Comparison of ENCODE assay signal across 1 cellular context in the genomic region with DNA sequence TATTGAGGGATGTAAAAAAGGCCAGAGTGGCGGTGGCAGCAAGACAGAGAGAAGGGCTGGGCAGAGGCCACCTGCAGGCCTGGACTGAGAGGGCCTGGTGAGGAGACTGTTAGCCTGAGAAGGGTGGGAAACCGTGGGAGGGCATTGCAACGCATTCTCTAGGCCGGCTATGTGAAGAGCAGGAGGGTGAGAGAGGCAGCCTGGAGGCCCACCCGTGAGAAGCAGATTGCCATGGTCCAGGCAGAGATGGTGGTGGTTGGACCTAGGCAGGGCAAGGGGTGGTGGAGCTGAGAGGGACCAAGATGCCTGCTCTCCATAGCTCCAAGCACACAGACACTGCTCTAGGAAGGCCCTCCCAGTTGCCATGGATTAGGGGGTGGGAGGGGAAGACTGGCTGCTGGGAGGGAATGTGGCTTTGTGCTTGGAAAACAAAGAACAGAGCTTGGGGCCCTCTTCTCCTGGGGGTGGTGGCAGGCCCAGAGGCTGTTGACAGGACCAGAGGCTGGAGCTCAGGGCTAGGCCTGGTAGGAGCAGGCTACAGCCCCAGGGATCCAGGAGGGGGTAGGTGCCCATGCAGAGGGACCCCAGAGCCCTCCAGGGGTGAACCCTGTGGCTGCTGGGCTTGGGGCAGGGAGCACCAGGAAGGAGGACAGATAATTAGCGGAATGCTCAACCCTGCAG.
A peak's percentile ranks its signal among the peaks of the same experiment; 100 is the strongest.
TF ChIP-seq lines count a peak whose summit lies in the region.

No MANE protein-coding gene starts in this region.

TF ChIP-seq in HepG2, 621 proteins besides CTCF, POLR2A, EP300 and RAD21 (continued from another document and continues in another):
- TF ChIP-seq, protein P1, sequence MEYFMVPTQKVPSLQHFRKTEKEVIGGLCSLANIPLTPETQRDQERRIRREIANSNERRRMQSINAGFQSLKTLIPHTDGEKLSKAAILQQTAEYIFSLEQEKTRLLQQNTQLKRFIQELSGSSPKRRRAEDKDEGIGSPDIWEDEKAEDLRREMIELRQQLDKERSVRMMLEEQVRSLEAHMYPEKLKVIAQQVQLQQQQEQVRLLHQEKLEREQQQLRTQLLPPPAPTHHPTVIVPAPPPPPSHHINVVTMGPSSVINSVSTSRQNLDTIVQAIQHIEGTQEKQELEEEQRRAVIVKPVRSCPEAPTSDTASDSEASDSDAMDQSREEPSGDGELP (IDR thresholded peaks at IDR 0.05; ENCODE audit: borderline replicate concordance, low read depth) = peak; percentile 36; the same call in 1 of the 2 replicates
- TF ChIP-seq TBX3 (IDR thresholded peaks at IDR 0.05; ENCODE audit: borderline replicate concordance) = no peak
- no peak for TF ChIP-seq CCDC6 (CRISPR knock-in tag; IDR thresholded peaks at IDR 0.05)
- TF ChIP-seq, protein P2, sequence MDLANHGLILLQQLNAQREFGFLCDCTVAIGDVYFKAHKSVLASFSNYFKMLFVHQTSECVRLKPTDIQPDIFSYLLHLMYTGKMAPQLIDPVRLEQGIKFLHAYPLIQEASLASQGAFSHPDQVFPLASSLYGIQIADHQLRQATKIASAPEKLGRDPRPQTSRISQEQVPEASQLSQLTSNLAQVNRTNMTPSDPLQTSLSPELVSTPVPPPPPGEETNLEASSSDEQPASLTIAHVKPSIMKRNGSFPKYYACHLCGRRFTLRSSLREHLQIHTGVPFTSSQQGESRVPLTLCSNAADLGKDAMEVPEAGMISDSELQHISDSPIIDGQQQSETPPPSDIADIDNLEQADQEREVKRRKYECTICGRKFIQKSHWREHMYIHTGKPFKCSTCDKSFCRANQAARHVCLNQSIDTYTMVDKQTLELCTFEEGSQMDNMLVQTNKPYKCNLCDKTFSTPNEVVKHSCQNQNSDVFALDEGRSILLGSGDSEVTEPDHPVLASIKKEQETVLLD (CRISPR knock-in tag; IDR thresholded peaks at IDR 0.05; ENCODE audit: low read depth) = no peak
- TF ChIP-seq ZNF546 (CRISPR knock-in tag; conservative IDR thresholded peaks at IDR 0.05) = 0 out of 2 replicates have a peak, but pooled peaks have one; percentile 53
- TF ChIP-seq NFATC3 (CRISPR knock-in tag; IDR thresholded peaks at IDR 0.05) = no peak
- peak; percentile 23 for TF ChIP-seq ASH2L (IDR thresholded peaks at IDR 0.05; ENCODE audit: insufficient read length, low read depth, low read length)
- TF ChIP-seq, protein P3, sequence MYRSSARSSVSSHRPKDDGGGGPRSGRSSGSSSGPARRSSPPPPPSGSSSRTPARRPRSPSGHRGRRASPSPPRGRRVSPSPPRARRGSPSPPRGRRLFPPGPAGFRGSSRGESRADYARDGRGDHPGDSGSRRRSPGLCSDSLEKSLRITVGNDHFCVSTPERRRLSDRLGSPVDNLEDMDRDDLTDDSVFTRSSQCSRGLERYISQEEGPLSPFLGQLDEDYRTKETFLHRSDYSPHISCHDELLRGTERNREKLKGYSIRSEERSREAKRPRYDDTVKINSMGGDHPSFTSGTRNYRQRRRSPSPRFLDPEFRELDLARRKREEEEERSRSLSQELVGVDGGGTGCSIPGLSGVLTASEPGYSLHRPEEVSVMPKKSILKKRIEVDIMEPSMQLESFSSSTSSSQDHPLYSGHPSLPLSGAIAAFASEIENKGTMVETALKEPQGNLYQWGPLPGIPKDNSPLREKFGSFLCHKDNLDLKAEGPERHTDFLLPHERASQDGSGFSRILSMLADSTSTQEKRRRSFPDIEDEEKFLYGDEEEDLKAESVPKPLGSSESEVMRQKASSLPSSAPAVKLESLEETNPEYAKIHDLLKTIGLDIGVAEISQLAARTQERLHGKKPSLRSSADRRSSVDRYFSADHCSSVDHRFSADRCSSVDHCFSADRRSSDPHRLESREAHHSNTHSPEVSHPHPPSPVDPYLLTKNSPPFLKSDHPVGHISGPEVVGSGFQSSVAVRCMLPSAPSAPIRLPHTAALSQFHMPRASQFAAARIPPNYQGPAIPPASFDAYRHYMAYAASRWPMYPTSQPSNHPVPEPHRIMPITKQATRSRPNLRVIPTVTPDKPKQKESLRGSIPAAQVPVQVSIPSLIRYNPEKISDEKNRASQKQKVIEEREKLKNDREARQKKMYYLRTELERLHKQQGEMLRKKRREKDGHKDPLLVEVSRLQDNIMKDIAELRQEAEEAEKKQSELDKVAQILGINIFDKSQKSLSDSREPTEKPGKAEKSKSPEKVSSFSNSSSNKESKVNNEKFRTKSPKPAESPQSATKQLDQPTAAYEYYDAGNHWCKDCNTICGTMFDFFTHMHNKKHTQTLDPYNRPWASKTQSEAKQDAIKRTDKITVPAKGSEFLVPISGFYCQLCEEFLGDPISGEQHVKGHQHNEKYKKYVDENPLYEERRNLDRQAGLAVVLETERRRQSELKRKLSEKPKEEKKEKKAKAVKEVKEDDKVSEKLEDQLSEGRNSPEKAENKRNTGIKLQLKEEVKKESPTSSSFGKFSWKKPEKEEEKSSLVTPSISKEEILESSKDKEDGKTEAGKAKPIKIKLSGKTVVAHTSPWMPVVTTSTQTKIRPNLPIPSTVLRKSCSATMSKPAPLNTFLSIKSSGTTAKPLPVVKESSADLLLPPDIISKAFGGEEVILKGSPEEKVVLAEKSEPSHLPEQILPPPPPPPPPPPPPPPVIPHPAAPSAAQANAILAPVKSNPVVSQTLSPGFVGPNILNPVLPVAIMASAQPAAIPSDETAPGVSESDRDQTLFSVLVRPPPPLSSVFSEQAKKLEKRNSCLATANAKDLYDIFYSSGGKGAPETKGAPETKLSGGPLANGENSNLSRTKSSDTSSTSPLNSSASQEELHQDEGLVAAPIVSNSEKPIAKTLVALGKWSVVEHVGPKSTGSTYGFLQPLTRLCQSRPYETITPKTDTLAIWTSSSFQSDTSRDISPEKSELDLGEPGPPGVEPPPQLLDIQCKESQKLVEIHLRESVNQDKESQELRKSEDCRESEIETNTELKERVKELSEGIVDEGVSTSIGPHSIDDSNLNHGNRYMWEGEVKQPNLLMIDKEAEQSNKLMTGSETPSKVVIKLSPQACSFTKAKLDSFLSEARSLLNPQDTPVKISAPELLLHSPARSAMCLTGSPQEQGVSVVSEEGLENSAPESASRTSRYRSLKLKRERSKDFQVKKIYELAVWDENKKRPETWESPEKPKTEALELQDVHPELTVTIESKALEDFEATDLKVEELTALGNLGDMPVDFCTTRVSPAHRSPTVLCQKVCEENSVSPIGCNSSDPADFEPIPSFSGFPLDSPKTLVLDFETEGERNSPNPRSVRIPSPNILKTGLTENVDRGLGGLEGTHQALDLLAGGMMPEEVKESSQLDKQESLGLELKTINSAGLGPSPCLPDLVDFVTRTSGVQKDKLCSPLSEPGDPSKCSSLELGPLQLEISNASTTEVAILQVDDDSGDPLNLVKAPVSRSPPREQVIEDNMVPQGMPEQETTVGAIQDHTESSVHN (CRISPR knock-in tag; IDR thresholded peaks at IDR 0.05) = 0 out of 2 replicates have a peak, but pooled peaks have one; percentile 81
- TF ChIP-seq SP5 (CRISPR knock-in tag; IDR thresholded peaks at IDR 0.05; ENCODE audit: borderline replicate concordance, low read depth) = peak; percentile 88
- 0 out of 2 replicates have a peak, but pooled peaks have one; percentile 29 for TF ChIP-seq TAF1 (CRISPR knock-in tag; IDR thresholded peaks at IDR 0.05)
- TF ChIP-seq MXI1 (IDR thresholded peaks at IDR 0.05; ENCODE audit: borderline replicate concordance, low read depth, low read length) = no peak
- 0 out of 2 replicates have a peak, but pooled peaks have one; percentile 24 for TF ChIP-seq CENPT (CRISPR knock-in tag; IDR thresholded peaks at IDR 0.05; ENCODE audit: low read depth)
- TF ChIP-seq, protein P4, sequence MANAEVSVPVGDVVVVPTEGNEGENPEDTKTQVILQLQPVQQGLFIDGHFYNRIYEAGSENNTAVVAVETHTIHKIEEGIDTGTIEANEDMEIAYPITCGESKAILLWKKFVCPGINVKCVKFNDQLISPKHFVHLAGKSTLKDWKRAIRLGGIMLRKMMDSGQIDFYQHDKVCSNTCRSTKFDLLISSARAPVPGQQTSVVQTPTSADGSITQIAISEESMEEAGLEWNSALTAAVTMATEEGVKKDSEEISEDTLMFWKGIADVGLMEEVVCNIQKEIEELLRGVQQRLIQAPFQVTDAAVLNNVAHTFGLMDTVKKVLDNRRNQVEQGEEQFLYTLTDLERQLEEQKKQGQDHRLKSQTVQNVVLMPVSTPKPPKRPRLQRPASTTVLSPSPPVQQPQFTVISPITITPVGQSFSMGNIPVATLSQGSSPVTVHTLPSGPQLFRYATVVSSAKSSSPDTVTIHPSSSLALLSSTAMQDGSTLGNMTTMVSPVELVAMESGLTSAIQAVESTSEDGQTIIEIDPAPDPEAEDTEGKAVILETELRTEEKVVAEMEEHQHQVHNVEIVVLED (CRISPR knock-in tag; IDR thresholded peaks at IDR 0.05; ENCODE audit: borderline replicate concordance) = no peak
- TF ChIP-seq, protein P5, sequence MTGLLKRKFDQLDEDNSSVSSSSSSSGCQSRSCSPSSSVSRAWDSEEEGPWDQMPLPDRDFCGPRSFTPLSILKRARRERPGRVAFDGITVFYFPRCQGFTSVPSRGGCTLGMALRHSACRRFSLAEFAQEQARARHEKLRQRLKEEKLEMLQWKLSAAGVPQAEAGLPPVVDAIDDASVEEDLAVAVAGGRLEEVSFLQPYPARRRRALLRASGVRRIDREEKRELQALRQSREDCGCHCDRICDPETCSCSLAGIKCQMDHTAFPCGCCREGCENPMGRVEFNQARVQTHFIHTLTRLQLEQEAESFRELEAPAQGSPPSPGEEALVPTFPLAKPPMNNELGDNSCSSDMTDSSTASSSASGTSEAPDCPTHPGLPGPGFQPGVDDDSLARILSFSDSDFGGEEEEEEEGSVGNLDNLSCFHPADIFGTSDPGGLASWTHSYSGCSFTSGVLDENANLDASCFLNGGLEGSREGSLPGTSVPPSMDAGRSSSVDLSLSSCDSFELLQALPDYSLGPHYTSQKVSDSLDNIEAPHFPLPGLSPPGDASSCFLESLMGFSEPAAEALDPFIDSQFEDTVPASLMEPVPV (CRISPR knock-in tag; IDR thresholded peaks at IDR 0.05) = no peak
- TF ChIP-seq RELA (CRISPR knock-in tag; IDR thresholded peaks at IDR 0.05) = no peak
- TF ChIP-seq CBX5 (CRISPR knock-in tag; IDR thresholded peaks at IDR 0.05; ENCODE audit: borderline replicate concordance) = no peak
- no peak for TF ChIP-seq PHF5A (CRISPR knock-in tag; IDR thresholded peaks at IDR 0.05; ENCODE audit: low read depth, unreplicated experiment)
- no peak for TF ChIP-seq ZNF607 (CRISPR knock-in tag; IDR thresholded peaks at IDR 0.05; ENCODE audit: borderline replicate concordance)
- TF ChIP-seq FOXA3 (CRISPR knock-in tag; IDR thresholded peaks at IDR 0.05) = peak; percentile 29; the same call in 1 of the 2 replicates
- no peak; the same call in 1 of the 2 replicates for TF ChIP-seq MIER3 (CRISPR knock-in tag; IDR thresholded peaks at IDR 0.05; ENCODE audit: borderline replicate concordance)
- no peak for TF ChIP-seq ZNF260 (CRISPR knock-in tag; IDR thresholded peaks at IDR 0.05; ENCODE audit: borderline replicate concordance, low read depth)
- TF ChIP-seq KAT7 (CRISPR knock-in tag; IDR thresholded peaks at IDR 0.05; ENCODE audit: borderline replicate concordance) = no peak
- no peak for TF ChIP-seq ZBTB20 (CRISPR knock-in tag; IDR thresholded peaks at IDR 0.05; ENCODE audit: borderline replicate concordance, low read depth)
- TF ChIP-seq, protein P6, sequence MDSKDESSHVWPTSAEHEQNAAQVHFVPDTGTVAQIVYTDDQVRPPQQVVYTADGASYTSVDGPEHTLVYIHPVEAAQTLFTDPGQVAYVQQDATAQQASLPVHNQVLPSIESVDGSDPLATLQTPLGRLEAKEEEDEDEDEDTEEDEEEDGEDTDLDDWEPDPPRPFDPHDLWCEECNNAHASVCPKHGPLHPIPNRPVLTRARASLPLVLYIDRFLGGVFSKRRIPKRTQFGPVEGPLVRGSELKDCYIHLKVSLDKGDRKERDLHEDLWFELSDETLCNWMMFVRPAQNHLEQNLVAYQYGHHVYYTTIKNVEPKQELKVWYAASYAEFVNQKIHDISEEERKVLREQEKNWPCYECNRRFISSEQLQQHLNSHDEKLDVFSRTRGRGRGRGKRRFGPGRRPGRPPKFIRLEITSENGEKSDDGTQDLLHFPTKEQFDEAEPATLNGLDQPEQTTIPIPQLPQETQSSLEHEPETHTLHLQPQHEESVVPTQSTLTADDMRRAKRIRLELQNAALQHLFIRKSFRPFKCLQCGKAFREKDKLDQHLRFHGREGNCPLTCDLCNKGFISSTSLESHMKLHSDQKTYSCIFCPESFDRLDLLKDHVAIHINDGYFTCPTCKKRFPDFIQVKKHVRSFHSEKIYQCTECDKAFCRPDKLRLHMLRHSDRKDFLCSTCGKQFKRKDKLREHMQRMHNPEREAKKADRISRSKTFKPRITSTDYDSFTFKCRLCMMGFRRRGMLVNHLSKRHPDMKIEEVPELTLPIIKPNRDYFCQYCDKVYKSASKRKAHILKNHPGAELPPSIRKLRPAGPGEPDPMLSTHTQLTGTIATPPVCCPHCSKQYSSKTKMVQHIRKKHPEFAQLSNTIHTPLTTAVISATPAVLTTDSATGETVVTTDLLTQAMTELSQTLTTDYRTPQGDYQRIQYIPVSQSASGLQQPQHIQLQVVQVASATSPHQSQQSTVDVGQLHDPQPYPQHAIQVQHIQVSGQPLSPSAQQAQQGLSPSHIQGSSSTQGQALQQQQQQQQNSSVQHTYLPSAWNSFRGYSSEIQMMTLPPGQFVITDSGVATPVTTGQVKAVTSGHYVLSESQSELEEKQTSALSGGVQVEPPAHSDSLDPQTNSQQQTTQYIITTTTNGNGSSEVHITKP (CRISPR knock-in tag; IDR thresholded peaks at IDR 0.05; ENCODE audit: low read depth) = no peak
- TF ChIP-seq ZBTB7B (CRISPR knock-in tag; IDR thresholded peaks at IDR 0.05) = no peak
- 0 out of 2 replicates have a peak, but pooled peaks have one; percentile 31 for TF ChIP-seq NFKB2 (CRISPR knock-in tag; IDR thresholded peaks at IDR 0.05; ENCODE audit: borderline replicate concordance)
- no peak for TF ChIP-seq KAT8 (CRISPR knock-in tag; IDR thresholded peaks at IDR 0.05)
- TF ChIP-seq NCOR1 (IDR thresholded peaks at IDR 0.05; ENCODE audit: borderline replicate concordance, low read length) = no peak
- no peak for TF ChIP-seq RCOR2 (CRISPR knock-in tag; IDR thresholded peaks at IDR 0.05)
- TF ChIP-seq ZSCAN12 (CRISPR knock-in tag; IDR thresholded peaks at IDR 0.05) = no peak
- TF ChIP-seq JDP2 (CRISPR knock-in tag; IDR thresholded peaks at IDR 0.05; ENCODE audit: borderline replicate concordance) = no peak
- TF ChIP-seq MAZ (IDR thresholded peaks at IDR 0.05; ENCODE audit: borderline replicate concordance, low read depth, low read length) = peak; percentile 65; the same call in 1 of the 2 replicates
- peak; percentile 54; the same call in 1 of the 2 replicates for TF ChIP-seq MAZ (CRISPR knock-in tag; IDR thresholded peaks at IDR 0.05; ENCODE audit: low read depth)
- no peak for TF ChIP-seq AGO1 (IDR thresholded peaks at IDR 0.05; ENCODE audit: low read depth, low read length, poor library complexity, severe bottlenecking)
- TF ChIP-seq, protein P7, sequence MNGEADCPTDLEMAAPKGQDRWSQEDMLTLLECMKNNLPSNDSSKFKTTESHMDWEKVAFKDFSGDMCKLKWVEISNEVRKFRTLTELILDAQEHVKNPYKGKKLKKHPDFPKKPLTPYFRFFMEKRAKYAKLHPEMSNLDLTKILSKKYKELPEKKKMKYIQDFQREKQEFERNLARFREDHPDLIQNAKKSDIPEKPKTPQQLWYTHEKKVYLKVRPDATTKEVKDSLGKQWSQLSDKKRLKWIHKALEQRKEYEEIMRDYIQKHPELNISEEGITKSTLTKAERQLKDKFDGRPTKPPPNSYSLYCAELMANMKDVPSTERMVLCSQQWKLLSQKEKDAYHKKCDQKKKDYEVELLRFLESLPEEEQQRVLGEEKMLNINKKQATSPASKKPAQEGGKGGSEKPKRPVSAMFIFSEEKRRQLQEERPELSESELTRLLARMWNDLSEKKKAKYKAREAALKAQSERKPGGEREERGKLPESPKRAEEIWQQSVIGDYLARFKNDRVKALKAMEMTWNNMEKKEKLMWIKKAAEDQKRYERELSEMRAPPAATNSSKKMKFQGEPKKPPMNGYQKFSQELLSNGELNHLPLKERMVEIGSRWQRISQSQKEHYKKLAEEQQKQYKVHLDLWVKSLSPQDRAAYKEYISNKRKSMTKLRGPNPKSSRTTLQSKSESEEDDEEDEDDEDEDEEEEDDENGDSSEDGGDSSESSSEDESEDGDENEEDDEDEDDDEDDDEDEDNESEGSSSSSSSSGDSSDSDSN (CRISPR knock-in tag; IDR thresholded peaks at IDR 0.05) = peak; percentile 73
- 0 out of 2 replicates have a peak, but pooled peaks have one; percentile 58 for TF ChIP-seq ZFP90 (CRISPR knock-in tag; IDR thresholded peaks at IDR 0.05; ENCODE audit: borderline replicate concordance)
